Comparison of ENCODE assay signal across 9 cellular contexts in genomic region chr11:9663699-9664275, GRCh38. TPM values are rescaled to one million over a fixed set of nuclear protein-coding genes. Genes with fewer than 3 reads are reported as not detected.
A peak's percentile ranks its signal among the peaks of the same experiment; 100 is the strongest.
DNase-seq lines count a peak whose midpoint lies in the region; ATAC-seq, FAIRE-seq and TF ChIP-seq lines count a peak whose summit lies in the region.
"Had no signal": no experiment of that assay in that cellular context is flagged by ENCODE, and none has a peak within 500 bp of the region (broad histone marks: within the 10 kb centered on the region; RNA-seq: fewer than 3 reads in every experiment).

TSS of gene SWAP70 (plus strand) at chr11:9664077. CDS start at chr11:9664180, 103 bp downstream.

- CTCF ChIA-PET in activated B cell treated with CpG ODN at 0.5 μM for 24 hours (lab: Charles Lee): interaction anchor here (1.0 to 1.5 kb wide), 3 partner anchors 12 to 84 kb away, joined by 4 to 8 read pairs (median 6); no protein-coding TSS in a partner anchor

- H3K4me1 ChIP-seq in kidney (ENCODE audit: control insufficient read depth in 1 of 2, insufficient read depth in 1 of 2, low read depth in 1 of 2, low read length in 2 of 2): peaks cover 0 to 2% of the 10 kb centered on the region in 2 donors

- H3K27ac ChIP-seq in kidney (ENCODE audit: low read depth in 2 of 2, low read length in 2 of 2): peak within 1 kb of the TSS; percentile 82 to 93

- H3K36me3 ChIP-seq in kidney (ENCODE audit: control insufficient read depth in 1 of 2, insufficient read depth in 2 of 2, low read length in 2 of 2): no peaks in the 10 kb centered on the region

- no peak for TF ChIP-seq CTCF in activated B cell treated with CpG ODN at 0.5 μM for 24 hours (IDR thresholded peaks at IDR 0.05)
- peak; percentile 35 for TF ChIP-seq CTCF in kidney (IDR thresholded peaks at IDR 0.05; ENCODE audit: borderline replicate concordance, extremely low read depth, insufficient read depth)

- DNase-seq in DMS 273 (lab: John Stamatoyannopoulos, UW; ENCODE audit: unreplicated experiment) (peak; percentile 82), DMS 273 treated with DMSO at 0.1 percent for 48 hours (lab: John Stamatoyannopoulos, UW) (no peak), NCI-H2029 (lab: John Stamatoyannopoulos, UW) (peak; percentile 36), activated B cell treated with CpG ODN at 0.5 μM for 24 hours (peak; percentile 97), kidney (peak; percentile 97)
- peak; percentile 50 to 52 for DNase-seq in central memory CD8-positive, alpha-beta T cell (ENCODE audit: low spot score in 2 of 2)
- DNase-seq in stimulated activated CD4-positive, alpha-beta T cell treated with anti-CD3 and anti-CD28 coated beads, Interleukin-15, amount 100 ng/mL, for 1 hour (ENCODE audit: low read depth in 1 of 2, low spot score in 1 of 2): peak; percentile 52 to 68

- H3K27me3 Mint-ChIP-seq in activated B cell treated with CpG ODN at 0.5 μM for 24 hours: no peaks in the 10 kb centered on the region
- peaks cover 34% of the 10 kb centered on the region for H3K27me3 Mint-ChIP-seq in central memory CD8-positive, alpha-beta T cell

- peak within 1 kb of the TSS; percentile 97 for H3K27ac Mint-ChIP-seq in activated B cell treated with CpG ODN at 0.5 μM for 24 hours
- H3K27ac Mint-ChIP-seq in central memory CD8-positive, alpha-beta T cell (ENCODE audit: low read depth): peak within 1 kb of the TSS; percentile 38

- FAIRE-seq in kidney (lab: Jason Lieb, UNC): no peak
- FAIRE-seq: A204.1 had no signal

- H3K9me3 Mint-ChIP-seq in activated B cell treated with CpG ODN at 0.5 μM for 24 hours: peaks cover 5% of the 10 kb centered on the region
- peaks cover 5% of the 10 kb centered on the region for H3K9me3 Mint-ChIP-seq in central memory CD8-positive, alpha-beta T cell

- intact Hi-C loops in activated B cell treated with CpG ODN at 0.5 μM for 24 hours (cut with micrococcal nuclease) (loop anchor here (1.0 to 10.0 kb wide), 9 partner anchors 13 to 791 kb away; partner anchors contain the start of genes AMPD3, WEE1 and ZNF143), kidney (cut with DNase I) (no loop called here)

- peaks cover 2 to 6% of the 10 kb centered on the region in 2 donors for H3K9me3 ChIP-seq in kidney (ENCODE audit: control insufficient read depth in 1 of 2, low read length in 2 of 2)

- peak within 1 kb of the TSS; percentile 88 to 96 for H3K4me3 ChIP-seq in kidney (ENCODE audit: low read length in 2 of 2)

- peaks cover 73% of the 10 kb centered on the region for H3K4me1 Mint-ChIP-seq in activated B cell treated with CpG ODN at 0.5 μM for 24 hours
- peaks cover 8% of the 10 kb centered on the region for H3K4me1 Mint-ChIP-seq in central memory CD8-positive, alpha-beta T cell

- peak within 1 kb of the TSS; percentile 96 for H3K4me3 Mint-ChIP-seq in activated B cell treated with CpG ODN at 0.5 μM for 24 hours
- H3K4me3 Mint-ChIP-seq in central memory CD8-positive, alpha-beta T cell: peak within 1 kb of the TSS; percentile 80

- H3K36me3 Mint-ChIP-seq in activated B cell treated with CpG ODN at 0.5 μM for 24 hours (ENCODE audit: low read depth): peaks cover 45% of the 10 kb centered on the region
- peaks cover 6% of the 10 kb centered on the region for H3K36me3 Mint-ChIP-seq in central memory CD8-positive, alpha-beta T cell (ENCODE audit: insufficient read depth)

- POLR2A ChIA-PET in activated B cell treated with CpG ODN at 0.5 μM for 24 hours (lab: Charles Lee): interaction anchor here (0.6 to 9.3 kb wide), 35 partner anchors 9 to 203 kb away, joined by 3 to 133 read pairs (median 6); partner anchors contain the start of genes WEE1 and ZNF143

- ATAC-seq in HG02840 (IDR thresholded peaks at IDR 0.05; ENCODE audit: low FRiP score, unreplicated experiment) (peak; percentile 78), activated B cell treated with CpG ODN at 0.5 μM for 24 hours (ENCODE audit: low read depth) (peak; percentile 83)
- peak; percentile 85 for ATAC-seq in central memory CD8-positive, alpha-beta T cell (replicated peaks; ENCODE audit: extremely low read depth, poor library complexity, severe bottlenecking)

- H3K9ac ChIP-seq in kidney (ENCODE audit: low read length in 2 of 2): peak within 1 kb of the TSS; percentile 90 to 92

RNA-seq across cellular contexts. Expression of gene SWAP70, which starts in this region (rescaled TPM):
- total RNA-seq in activated B cell treated with CpG ODN at 0.5 μM for 24 hours (277 and 288 TPM in 2 replicates), kidney (61.0 TPM)
- 11.1 TPM for polyA plus RNA-seq in kidney (ENCODE audit: insufficient read depth, low read depth, low replicate concordance)
